In genomic region chr6:28078836-28079235, GRCh38 we compare ENCODE assay signal across 1 cellular context.
A peak's percentile ranks its signal among the peaks of the same experiment; 100 is the strongest.
TF ChIP-seq lines count a peak whose summit lies in the region.

No MANE protein-coding gene starts in this region.

TF ChIP-seq in HepG2, 621 proteins besides CTCF, POLR2A, EP300 and RAD21:
- TF ChIP-seq ATF4 (CRISPR knock-in tag; IDR thresholded peaks at IDR 0.05) (peak in 1 of 2 experiments; percentile 37; a peak in 1 of 4 replicates), CEBPB (IDR thresholded peaks at IDR 0.05; ENCODE audit: borderline replicate concordance, low read depth, low read length) (peak; percentile 49; the same call in 1 of the 2 replicates), ZNF770 (CRISPR knock-in tag; IDR thresholded peaks at IDR 0.05) (peak; percentile 56), ZNF264 (CRISPR knock-in tag; IDR thresholded peaks at IDR 0.05) (no peak)
